Comparison of ENCODE assay signal across 28 cellular contexts in genomic region chr10:97898429-97898828, GRCh38. TPM values are rescaled to one million over a fixed set of nuclear protein-coding genes. Genes with fewer than 3 reads are reported as not detected.
DNase-seq lines count a peak whose midpoint lies in the region; ATAC-seq, FAIRE-seq and TF ChIP-seq lines count a peak whose summit lies in the region.
"Had no signal": no experiment of that assay in that cellular context is flagged by ENCODE, and none has a peak within 500 bp of the region (broad histone marks: within the 10 kb centered on the region; RNA-seq: fewer than 3 reads in every experiment).

No MANE protein-coding gene starts in this region.

- H3K27me3 ChIP-seq in upper lobe of right lung, result no peaks in the 10 kb centered on the region
- H3K27me3 ChIP-seq: ascending aorta, gastrocnemius medialis had no signal

- H3K9me3 ChIP-seq in kidney (ENCODE audit: control insufficient read depth in 1 of 2, low read length in 2 of 2) (no peaks in the 10 kb centered on the region), upper lobe of right lung (no peaks in the 10 kb centered on the region)
- H3K9me3 ChIP-seq: A549, ascending aorta, esophagus muscularis mucosa, gastrocnemius medialis, stomach, tibial artery had no signal

- DNase-seq in NCI-H345 (lab: John Stamatoyannopoulos, UW) (peak; percentile 31), NCI-H345 treated with DMSO at 0.1 percent for 48 hours (lab: John Stamatoyannopoulos, UW; ENCODE audit: unreplicated experiment) (no peak), RPMI8226 (peak; percentile 51), kidney (peak; percentile 51), upper lobe of right lung (no peak), omental fat pad (ENCODE audit: low spot score) (no peak), SHP77 (lab: John Stamatoyannopoulos, UW) (no peak), HuH-7 (ENCODE audit: low spot score) (no peak)
- DNase-seq: activated CD8-positive, alpha-beta T cell treated with anti-CD3 and anti-CD28 coated beads for 36 hours; CD8-positive, alpha-beta T cell; endodermal cell; gastrocnemius medialis; KBM-7; naive B cell; NCI-H1436 treated with DMSO at 0.1 percent for 48 hours; NCI-H2107; NCI-H526; small intestine; stomach; tibial artery had no signal

- H3K4me3 ChIP-seq in kidney (ENCODE audit: low read length in 2 of 2) (no peak overlapping the region), upper lobe of right lung (no peak overlapping the region)
- H3K4me3 ChIP-seq: A549, ascending aorta, esophagus muscularis mucosa, gastrocnemius medialis, SK-N-MC, stomach, tibial artery had no signal

- H3K9ac ChIP-seq in kidney (ENCODE audit: low read length in 2 of 2), result no peak overlapping the region

- H3K27ac ChIP-seq in kidney (ENCODE audit: low read depth in 2 of 2, low read length in 2 of 2), result no peak overlapping the region
- no peak overlapping the region for H3K27ac ChIP-seq in upper lobe of right lung
- H3K27ac ChIP-seq: ascending aorta, esophagus muscularis mucosa, gastrocnemius medialis, SK-N-MC, stomach, tibial artery had no signal

- TF ChIP-seq CTCF in kidney (IDR thresholded peaks at IDR 0.05; ENCODE audit: borderline replicate concordance, extremely low read depth, insufficient read depth) (no peak), upper lobe of right lung (IDR thresholded peaks at IDR 0.05) (no peak), omental fat pad (IDR thresholded peaks at IDR 0.05) (no peak)

- FAIRE-seq in kidney (lab: Jason Lieb, UNC), result no peak
- FAIRE-seq: G401.6, small intestine had no signal

- H3K36me3 ChIP-seq in kidney (ENCODE audit: control insufficient read depth in 1 of 2, insufficient read depth in 2 of 2, low read length in 2 of 2) (no peaks in the 10 kb centered on the region), upper lobe of right lung (no peaks in the 10 kb centered on the region)
- H3K36me3 ChIP-seq: ascending aorta, esophagus muscularis mucosa, gastrocnemius medialis, stomach, tibial artery had no signal

- H3K4me1 ChIP-seq in kidney (ENCODE audit: control insufficient read depth in 1 of 2, insufficient read depth in 1 of 2, low read depth in 1 of 2, low read length in 2 of 2), result no peaks in the 10 kb centered on the region
- H3K4me1 ChIP-seq in upper lobe of right lung, result peaks cover 4% of the 10 kb centered on the region
- H3K4me1 ChIP-seq: ascending aorta had no signal

- intact Hi-C loops in kidney (cut with DNase I) (no loop called here), upper lobe of right lung (cut with DNase I) (no loop called here)

- ATAC-seq in upper lobe of right lung (peak; percentile 12), omental fat pad (ENCODE audit: low FRiP score) (no peak)
- ATAC-seq: activated CD8-positive, alpha-beta T cell treated with anti-CD3 and anti-CD28 coated beads for 36 hours; CD8-positive, alpha-beta T cell; gastrocnemius medialis; left lobe of liver had no signal

RNA-seq across cellular contexts. Expression of gene GOLGA7B, which starts 48.8 kb away (rescaled TPM):
- 0.50 TPM for total RNA-seq in kidney
- polyA plus RNA-seq in kidney (ENCODE audit: insufficient read depth, low read depth, low replicate concordance), result not detected
- total RNA-seq in upper lobe of right lung, result 0.98 TPM
- total RNA-seq in omental fat pad, result 1 to 10 TPM in 1 of 4 donors, under 1 TPM in 3; 0.19 to 1.6 (median 0.57) TPM
- total RNA-seq: H7, MCF 10A had no signal

Comparison
In these comparisons a context has a peak if more than half of its experiments do, and no peak if none do; other contexts are left out.
1. DNase-seq: peak in NCI-H345 (single experiment), RPMI8226 (single experiment) and kidney (single experiment); none in NCI-H345 treated with DMSO at 0.1 percent for 48 hours (single experiment), upper lobe of right lung (single experiment), omental fat pad (single experiment), SHP77 (0 of 2) and HuH-7 (single experiment).